13 cellular contexts compared by ENCODE assay signal in the genomic region with DNA sequence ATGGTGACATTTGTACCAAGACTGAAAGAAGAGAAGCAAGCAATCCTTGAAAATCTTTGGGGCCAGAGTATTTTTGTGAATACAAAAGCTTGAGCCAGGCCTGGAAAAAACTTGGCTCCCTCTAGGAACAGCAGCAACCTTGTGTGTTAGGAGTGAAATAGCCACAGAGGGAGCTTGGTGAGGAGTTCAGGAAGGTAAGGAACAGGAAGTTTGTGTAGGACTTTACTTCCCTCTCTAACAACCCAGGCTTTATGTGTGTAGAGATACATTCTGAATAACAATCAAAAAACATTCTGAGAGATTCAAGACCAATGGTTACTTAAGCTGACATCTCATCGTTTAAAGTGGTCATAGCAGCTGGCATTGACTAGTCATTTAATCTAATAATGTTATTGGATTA.
DNase-seq lines count a peak whose midpoint lies in the region; ATAC-seq and TF ChIP-seq lines count a peak whose summit lies in the region.
"Had no signal": no experiment of that assay in that cellular context is flagged by ENCODE, and none has a peak within 500 bp of the region (broad histone marks: within the 10 kb centered on the region; RNA-seq: fewer than 3 reads in every experiment).

No MANE protein-coding gene starts in this region.

- H3K36me3 ChIP-seq in GM23338 (ENCODE audit: insufficient read depth) (no peaks in the 10 kb centered on the region), OCI-LY3 (replicated peaks; ENCODE audit: low read depth, low read length) (no peaks in the 10 kb centered on the region), endodermal cell (ENCODE audit: control insufficient read depth, insufficient read depth, low read length) (no peaks in the 10 kb centered on the region), neural cell (ENCODE audit: insufficient read depth, low read length) (no peaks in the 10 kb centered on the region)
- H3K36me3 ChIP-seq: brain microvascular endothelial cell, esophagus squamous epithelium had no signal

- TF ChIP-seq CTCF in GM23338 (conservative IDR thresholded peaks at IDR 0.05; ENCODE audit: low read depth in 2 of 2), result peak in 1 of 2 experiments; percentile 25; a peak in 1 of 4 replicates
- no peak for TF ChIP-seq CTCF in OCI-LY3 (IDR thresholded peaks at IDR 0.05; ENCODE audit: low read depth, low read length)
- TF ChIP-seq CTCF in endodermal cell (conservative IDR thresholded peaks at IDR 0.05), result peak; percentile 12
- no peak for TF ChIP-seq CTCF in neural cell (IDR thresholded peaks at IDR 0.05; ENCODE audit: poor library complexity, severe bottlenecking)

- H3K79me2 ChIP-seq in GM23338 (replicated peaks; ENCODE audit: insufficient read depth) (no peaks in the 10 kb centered on the region), OCI-LY3 (ENCODE audit: low read length) (no peaks in the 10 kb centered on the region), neural cell (replicated peaks; ENCODE audit: insufficient read depth, low read length) (no peaks in the 10 kb centered on the region)
- H3K79me2 ChIP-seq: parathyroid adenoma had no signal

- H3K4me1 Mint-ChIP-seq in GM23338, result peaks cover 8% of the 10 kb centered on the region
- peaks cover 25% of the 10 kb centered on the region for H3K4me1 Mint-ChIP-seq in endodermal cell

- no peak overlapping the region for H3K4me2 ChIP-seq in GM23338
- no peak overlapping the region for H3K4me2 ChIP-seq in OCI-LY3 (ENCODE audit: low read length)
- no peak overlapping the region for H3K4me2 ChIP-seq in neural cell (ENCODE audit: low read length)

- H3K27ac Mint-ChIP-seq in GM23338 (peak overlapping the region; percentile 63; the same call in 1 of the 2 replicates), endodermal cell (peak overlapping the region; percentile 57)

- H3F3A ChIP-seq in GM23338 (replicated peaks; ENCODE audit: low read depth), result no peaks in the 10 kb centered on the region
- no peaks in the 10 kb centered on the region for H3F3A ChIP-seq in neural cell (ENCODE audit: insufficient read depth, low read length, poor library complexity, severe bottlenecking)

- H3K36me3 Mint-ChIP-seq in GM23338 (ENCODE audit: low read depth), result no peaks in the 10 kb centered on the region
- H3K36me3 Mint-ChIP-seq in endodermal cell (ENCODE audit: low read depth), result no peaks in the 10 kb centered on the region

- no peak for TF ChIP-seq EP300 in neural cell (conservative IDR thresholded peaks at IDR 0.05; ENCODE audit: poor library complexity, severe bottlenecking)

- no peak overlapping the region for H3K27ac ChIP-seq in GM23338 (ENCODE audit: low read depth)
- H3K27ac ChIP-seq in OCI-LY3 (ENCODE audit: low read length), result no peak overlapping the region
- H3K27ac ChIP-seq in endodermal cell (ENCODE audit: low read depth, low read length), result no peak overlapping the region
- H3K27ac ChIP-seq in neural cell (ENCODE audit: low read length), result peak overlapping the region; percentile 9
- H3K27ac ChIP-seq: brain microvascular endothelial cell, esophagus squamous epithelium, parathyroid adenoma had no signal

- H3K4me3 Mint-ChIP-seq in GM23338 (no peak overlapping the region), endodermal cell (no peak overlapping the region)

- H3K4me3 ChIP-seq in GM23338 (no peak overlapping the region), OCI-LY3 (ENCODE audit: low read length) (no peak overlapping the region), endodermal cell (ENCODE audit: low read length) (no peak overlapping the region), neural cell (ENCODE audit: low read length) (no peak overlapping the region)
- H3K4me3 ChIP-seq: esophagus squamous epithelium had no signal

- H3K4me1 ChIP-seq in GM23338 (ENCODE audit: insufficient read depth) (no peaks in the 10 kb centered on the region), OCI-LY3 (ENCODE audit: low read length) (peaks cover 7% of the 10 kb centered on the region), endodermal cell (ENCODE audit: control insufficient read depth, insufficient read depth, low read length) (no peaks in the 10 kb centered on the region)
- H3K4me1 ChIP-seq: esophagus squamous epithelium, parathyroid adenoma had no signal

- H4K20me1 ChIP-seq in GM23338 (replicated peaks; ENCODE audit: insufficient read depth) (no peaks in the 10 kb centered on the region), OCI-LY3 (ENCODE audit: insufficient read depth, low read length) (no peaks in the 10 kb centered on the region), neural cell (ENCODE audit: insufficient read depth) (no peaks in the 10 kb centered on the region)

- no peak for TF ChIP-seq RAD21 in neural cell (conservative IDR thresholded peaks at IDR 0.05)

- no peaks in the 10 kb centered on the region for H3K27me3 Mint-ChIP-seq in GM23338 (ENCODE audit: insufficient read depth, low read depth, poor library complexity)
- H3K27me3 Mint-ChIP-seq in endodermal cell (ENCODE audit: insufficient read depth), result no peaks in the 10 kb centered on the region

- H3K27me3 ChIP-seq in GM23338 (ENCODE audit: insufficient read depth) (no peaks in the 10 kb centered on the region), OCI-LY3 (ENCODE audit: low read depth, low read length) (no peaks in the 10 kb centered on the region), endodermal cell (ENCODE audit: control insufficient read depth, insufficient read depth, low read length, poor library complexity, severe bottlenecking) (no peaks in the 10 kb centered on the region), neural cell (ENCODE audit: insufficient read depth, low read depth, low read length) (no peaks in the 10 kb centered on the region)
- H3K27me3 ChIP-seq: brain microvascular endothelial cell, esophagus squamous epithelium had no signal

- no peaks in the 10 kb centered on the region for H3K9me2 ChIP-seq in GM23338 (ENCODE audit: insufficient read depth)
- no peaks in the 10 kb centered on the region for H3K9me2 ChIP-seq in neural cell (ENCODE audit: insufficient read depth, low read length)

- WGBS in endodermal cell (ENCODE audit: insufficient coverage in 1 of 2, insufficient read length in 1 of 2), 2 experiments, result 0% methylated on average over 1 of the region's 1 CpG; no CpG with 5 or more reads in 1 of the 2 experiments

- H3K9ac ChIP-seq in OCI-LY3 (ENCODE audit: low read length) (no peak overlapping the region), endodermal cell (ENCODE audit: extremely low read depth, low read length, poor library complexity, severe bottlenecking) (no peak overlapping the region), neural cell (ENCODE audit: low read length) (no peak overlapping the region)
- H3K9ac ChIP-seq: parathyroid adenoma had no signal

- H2AFZ ChIP-seq in GM23338 (no peak overlapping the region), OCI-LY3 (ENCODE audit: low read depth, low read length) (peak overlapping the region; percentile 75), neural cell (ENCODE audit: low read depth, low read length) (no peak overlapping the region)
- H2AFZ ChIP-seq: parathyroid adenoma had no signal

- no peaks in the 10 kb centered on the region for H3K9me3 Mint-ChIP-seq in GM23338
- H3K9me3 Mint-ChIP-seq in endodermal cell, result no peaks in the 10 kb centered on the region

- DNase-seq in GM23338 (ENCODE audit: low spot score) (peak; percentile 58), endodermal cell (peak; percentile 61), NCI-H1105 treated with DMSO at 0.1 percent for 48 hours (lab: John Stamatoyannopoulos, UW) (no peak)
- DNase-seq in stimulated activated CD4-positive, alpha-beta T cell treated with anti-CD3 and anti-CD28 coated beads, Interleukin-1b, Interleukin-23, amount 100 ng/mL, for 48 hours, result no peak
- DNase-seq: brain microvascular endothelial cell; esophagus squamous epithelium; NCI-H226; stimulated activated CD4-positive, alpha-beta T cell treated with anti-CD3 and anti-CD28 coated beads, Interleukin-4, amount 100 ng/mL, for 4 hours had no signal

- ATAC-seq in GM23338 (peak; percentile 79), GM19395 (IDR thresholded peaks at IDR 0.05; ENCODE audit: unreplicated experiment) (no peak), GM21723 (IDR thresholded peaks at IDR 0.05; ENCODE audit: unreplicated experiment) (no peak)

- H3K9me3 ChIP-seq in OCI-LY3 (ENCODE audit: insufficient read depth, low read length) (no peaks in the 10 kb centered on the region), endodermal cell (ENCODE audit: control insufficient read depth, low read length) (no peaks in the 10 kb centered on the region), neural cell (ENCODE audit: low read length) (no peaks in the 10 kb centered on the region)
- H3K9me3 ChIP-seq: esophagus squamous epithelium had no signal

TF ChIP-seq in GM23338, 12 proteins besides CTCF, POLR2A, EP300 and RAD21:
- TF ChIP-seq POLR2AphosphoS5 (IDR thresholded peaks at IDR 0.05; ENCODE audit: low read depth), result no peak
- TF ChIP-seq NANOG (IDR thresholded peaks at IDR 0.05; ENCODE audit: borderline replicate concordance), result peak; percentile 73
- TF ChIP-seq JUNB (IDR thresholded peaks at IDR 0.05; ENCODE audit: unreplicated experiment), result no peak

TF ChIP-seq in neural cell, 6 proteins besides CTCF, POLR2A, EP300 and RAD21 (continues in another document):
- TF ChIP-seq, protein P1, sequence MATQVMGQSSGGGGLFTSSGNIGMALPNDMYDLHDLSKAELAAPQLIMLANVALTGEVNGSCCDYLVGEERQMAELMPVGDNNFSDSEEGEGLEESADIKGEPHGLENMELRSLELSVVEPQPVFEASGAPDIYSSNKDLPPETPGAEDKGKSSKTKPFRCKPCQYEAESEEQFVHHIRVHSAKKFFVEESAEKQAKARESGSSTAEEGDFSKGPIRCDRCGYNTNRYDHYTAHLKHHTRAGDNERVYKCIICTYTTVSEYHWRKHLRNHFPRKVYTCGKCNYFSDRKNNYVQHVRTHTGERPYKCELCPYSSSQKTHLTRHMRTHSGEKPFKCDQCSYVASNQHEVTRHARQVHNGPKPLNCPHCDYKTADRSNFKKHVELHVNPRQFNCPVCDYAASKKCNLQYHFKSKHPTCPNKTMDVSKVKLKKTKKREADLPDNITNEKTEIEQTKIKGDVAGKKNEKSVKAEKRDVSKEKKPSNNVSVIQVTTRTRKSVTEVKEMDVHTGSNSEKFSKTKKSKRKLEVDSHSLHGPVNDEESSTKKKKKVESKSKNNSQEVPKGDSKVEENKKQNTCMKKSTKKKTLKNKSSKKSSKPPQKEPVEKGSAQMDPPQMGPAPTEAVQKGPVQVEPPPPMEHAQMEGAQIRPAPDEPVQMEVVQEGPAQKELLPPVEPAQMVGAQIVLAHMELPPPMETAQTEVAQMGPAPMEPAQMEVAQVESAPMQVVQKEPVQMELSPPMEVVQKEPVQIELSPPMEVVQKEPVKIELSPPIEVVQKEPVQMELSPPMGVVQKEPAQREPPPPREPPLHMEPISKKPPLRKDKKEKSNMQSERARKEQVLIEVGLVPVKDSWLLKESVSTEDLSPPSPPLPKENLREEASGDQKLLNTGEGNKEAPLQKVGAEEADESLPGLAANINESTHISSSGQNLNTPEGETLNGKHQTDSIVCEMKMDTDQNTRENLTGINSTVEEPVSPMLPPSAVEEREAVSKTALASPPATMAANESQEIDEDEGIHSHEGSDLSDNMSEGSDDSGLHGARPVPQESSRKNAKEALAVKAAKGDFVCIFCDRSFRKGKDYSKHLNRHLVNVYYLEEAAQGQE (IDR thresholded peaks at IDR 0.05; ENCODE audit: borderline replicate concordance), result no peak
- TF ChIP-seq TAF1 (IDR thresholded peaks at IDR 0.05; ENCODE audit: low read depth) (no peak), EZH2 (IDR thresholded peaks at IDR 0.05; ENCODE audit: borderline replicate concordance, insufficient read depth, low read length, poor library complexity, severe bottlenecking) (no peak), SMC3 (conservative IDR thresholded peaks at IDR 0.05; ENCODE audit: poor library complexity) (no peak)

Comparison
In these comparisons a context has a peak if more than half of its experiments do, and no peak if none do; other contexts are left out.
1. DNase-seq: peak in GM23338 (single experiment) and endodermal cell (single experiment); none in NCI-H1105 treated with DMSO at 0.1 percent for 48 hours (single experiment) and stimulated activated CD4-positive, alpha-beta T cell treated with anti-CD3 and anti-CD28 coated beads, Interleukin-1b, Interleukin-23, amount 100 ng/mL, for 48 hours (single experiment).